1 cellular context compared by ENCODE assay signal in the genomic region with DNA sequence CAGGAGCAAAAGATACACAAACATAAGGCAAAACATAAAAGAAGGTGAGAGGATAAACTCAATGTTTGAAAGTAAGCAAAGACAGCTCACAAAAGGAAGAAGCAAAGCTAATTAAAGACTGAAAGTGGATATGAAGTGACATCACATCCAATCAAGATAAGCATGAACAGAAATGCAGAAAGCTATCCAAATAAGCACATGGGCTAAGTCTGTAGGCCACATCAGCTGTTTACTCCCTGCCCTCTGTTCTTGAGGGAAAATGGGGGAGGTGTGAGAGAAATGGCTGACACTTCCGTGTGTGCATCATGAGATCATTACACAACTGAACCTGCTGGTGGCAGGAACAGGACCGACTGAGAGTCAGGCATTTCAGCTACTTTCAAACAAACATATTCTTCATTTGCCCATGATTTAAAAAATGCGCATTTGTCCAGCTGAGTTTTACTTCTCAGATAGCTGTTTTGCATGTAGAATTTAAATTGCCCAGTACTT.
TF ChIP-seq lines count a peak whose summit lies in the region.

No MANE protein-coding gene starts in this region.

TF ChIP-seq in IMR-90, 13 proteins besides CTCF, POLR2A, EP300 and RAD21 (continued from another document):
- no peak for TF ChIP-seq ELK1 (IDR thresholded peaks at IDR 0.05; ENCODE audit: borderline replicate concordance, low read depth, low read length)
- TF ChIP-seq BHLHE40 (IDR thresholded peaks at IDR 0.05; ENCODE audit: low read depth, low read length): peak; percentile 37; the same call in 1 of the 2 replicates
- TF ChIP-seq RCOR1 (IDR thresholded peaks at IDR 0.05; ENCODE audit: insufficient replicate concordance, low read length): no peak
TF ChIP-seq in IMR-90: peak in this region for 4.
